In the genomic region with DNA sequence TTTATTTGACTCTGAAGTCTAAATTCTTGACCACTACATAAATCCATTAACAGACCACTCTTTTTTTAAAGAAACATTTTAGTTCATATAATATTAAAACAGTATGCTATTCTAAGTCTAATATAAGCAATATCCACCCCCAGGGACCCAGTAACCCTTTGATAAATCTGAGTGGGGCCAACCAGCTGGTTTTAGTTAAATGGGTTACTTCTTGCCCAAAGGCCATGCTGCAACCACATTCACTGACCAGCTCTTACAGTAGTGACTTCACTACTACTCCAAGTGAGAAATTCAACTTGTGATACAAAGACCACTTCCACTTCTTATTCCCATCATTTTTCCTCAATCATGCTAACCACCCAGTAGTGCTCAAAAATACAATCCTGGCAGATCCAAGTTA, we compare ENCODE assay signal across 20 cellular contexts. TPM values are rescaled to one million over a fixed set of nuclear protein-coding genes. Genes with fewer than 3 reads are reported as not detected.
DNase-seq lines count a peak whose midpoint lies in the region; ATAC-seq and TF ChIP-seq lines count a peak whose summit lies in the region.
"Had no signal": no experiment of that assay in that cellular context is flagged by ENCODE, and none has a peak within 500 bp of the region (broad histone marks: within the 10 kb centered on the region; RNA-seq: fewer than 3 reads in every experiment).

No MANE protein-coding gene starts in this region.

- TF ChIP-seq POLR2A in thyroid gland (IDR thresholded peaks at IDR 0.05) = no peak

- no peak overlapping the region for H3K4me3 ChIP-seq in thyroid gland (replicated peaks in 1 of 3)
- H3K4me3 ChIP-seq: dorsolateral prefrontal cortex, heart right ventricle had no signal

- intact Hi-C loops in thyroid gland (cut with DNase I) = loop anchor here (10.0 kb wide), 1 partner anchor 156 kb away; no protein-coding TSS in a partner anchor

- H3K27me3 ChIP-seq in thyroid gland = no peaks in the 10 kb centered on the region
- H3K27me3 ChIP-seq: dorsolateral prefrontal cortex, foreskin keratinocyte, heart right ventricle, neutrophil had no signal

- H3K4me1 Mint-ChIP-seq in activated naive CD4-positive, alpha-beta T cell treated with anti-CD3 and anti-CD28 coated beads, Interleukin-2, amount 50 U/mL, for 24 hours = peaks cover 32% of the 10 kb centered on the region
- H3K4me1 Mint-ChIP-seq in T-helper 17 cell (peaks cover 26% of the 10 kb centered on the region), endothelial cell (ENCODE audit: unreplicated experiment) (no peaks in the 10 kb centered on the region)

- no peaks in the 10 kb centered on the region for H3K9me3 ChIP-seq in T-helper 17 cell (ENCODE audit: control insufficient read depth, low read length, poor library complexity, severe bottlenecking)
- no peaks in the 10 kb centered on the region for H3K9me3 ChIP-seq in thyroid gland
- H3K9me3 ChIP-seq: heart right ventricle, neutrophil had no signal

- peaks cover 35% of the 10 kb centered on the region for H3K36me3 Mint-ChIP-seq in activated naive CD4-positive, alpha-beta T cell treated with anti-CD3 and anti-CD28 coated beads, Interleukin-2, amount 50 U/mL, for 24 hours
- H3K36me3 Mint-ChIP-seq in T-helper 17 cell (ENCODE audit: low read depth) (peaks cover 16% of the 10 kb centered on the region), endothelial cell (ENCODE audit: low read depth, unreplicated experiment) (peaks cover 26% of the 10 kb centered on the region)

- H3K4me3 Mint-ChIP-seq in activated naive CD4-positive, alpha-beta T cell treated with anti-CD3 and anti-CD28 coated beads, Interleukin-2, amount 50 U/mL, for 24 hours = no peak overlapping the region
- H3K4me3 Mint-ChIP-seq in T-helper 17 cell = peak overlapping the region; percentile 78
- H3K4me3 Mint-ChIP-seq in endothelial cell (ENCODE audit: unreplicated experiment) = no peak overlapping the region

- H3K9me3 Mint-ChIP-seq in activated naive CD4-positive, alpha-beta T cell treated with anti-CD3 and anti-CD28 coated beads, Interleukin-2, amount 50 U/mL, for 24 hours = no peaks in the 10 kb centered on the region
- no peaks in the 10 kb centered on the region for H3K9me3 Mint-ChIP-seq in endothelial cell (ENCODE audit: unreplicated experiment)

- H3K4me1 ChIP-seq in thyroid gland = no peaks in the 10 kb centered on the region
- H3K4me1 ChIP-seq: foreskin keratinocyte, heart right ventricle had no signal

- ATAC-seq in T-helper 17 cell = no peak
- ATAC-seq: foreskin keratinocyte, heart right ventricle, left cardiac atrium had no signal

- no peaks in the 10 kb centered on the region for H3K27me3 Mint-ChIP-seq in activated naive CD4-positive, alpha-beta T cell treated with anti-CD3 and anti-CD28 coated beads, Interleukin-2, amount 50 U/mL, for 24 hours
- H3K27me3 Mint-ChIP-seq in T-helper 17 cell (no peaks in the 10 kb centered on the region), endothelial cell (ENCODE audit: unreplicated experiment) (peaks cover 2% of the 10 kb centered on the region)

- TF ChIP-seq CTCF in thyroid gland (IDR thresholded peaks at IDR 0.05) = no peak
- no peak for TF ChIP-seq CTCF in endothelial cell (IDR thresholded peaks at IDR 0.05; ENCODE audit: unreplicated experiment)

- H3K27ac Mint-ChIP-seq in activated naive CD4-positive, alpha-beta T cell treated with anti-CD3 and anti-CD28 coated beads, Interleukin-2, amount 50 U/mL, for 24 hours = peak overlapping the region; percentile 81
- H3K27ac Mint-ChIP-seq in T-helper 17 cell = peak overlapping the region; percentile 81
- no peak overlapping the region for H3K27ac Mint-ChIP-seq in endothelial cell (ENCODE audit: unreplicated experiment)

- no peak for DNase-seq in activated naive CD4-positive, alpha-beta T cell treated with Interleukin-2 at 50 U/mL for 16 hours
- DNase-seq in T-helper 17 cell = no peak
- peak; percentile 85 for DNase-seq in fibroblast of gingiva (ENCODE audit: low read depth)
- no peak for DNase-seq in thyroid gland
- no peak for DNase-seq in NCI-H510A treated with DMSO at 0.1 percent for 48 hours (lab: John Stamatoyannopoulos, UW)
- DNase-seq in endothelial cell (ENCODE audit: low spot score) = no peak
- DNase-seq: central memory CD4-positive, alpha-beta T cell; dorsolateral prefrontal cortex; EL; foreskin keratinocyte; heart right ventricle; left cardiac atrium; mammary epithelial cell; NCI-H1694 treated with DMSO at 0.1 percent for 48 hours; NCI-H2171 treated with DMSO at 0.1 percent for 48 hours; NCI-H69; substantia nigra had no signal

- H3K36me3 ChIP-seq in thyroid gland = peaks cover 64 to 72% of the 10 kb centered on the region in 2 donors

- H3K27ac ChIP-seq in thyroid gland = peak overlapping the region in 2 of 3 donors; percentile 16 to 17
- H3K27ac ChIP-seq: C4-2B, dorsolateral prefrontal cortex, foreskin keratinocyte, heart right ventricle, neutrophil had no signal

RNA-seq across cellular contexts. Expression of a gene that starts 20.5 kb away (rescaled TPM):
- total RNA-seq in T-helper 17 cell (100 to 1,000 TPM; 227 to 253 TPM), thyroid gland (100 to 1,000 TPM; 136 to 231 (median 178) TPM), endothelial cell (ENCODE audit: unreplicated experiment) (148 TPM)

RNA-seq across cellular contexts. Expression of a gene that starts 46.3 kb away (rescaled TPM):
- total RNA-seq in T-helper 17 cell = 10 to 100 TPM; 15.2 to 20.8 TPM
- 10 to 100 TPM; 44.5 to 57.2 (median 50.8) TPM for total RNA-seq in thyroid gland
- 22.1 TPM for total RNA-seq in endothelial cell (ENCODE audit: unreplicated experiment)
